1 cellular context compared by ENCODE assay signal in the genomic region with DNA sequence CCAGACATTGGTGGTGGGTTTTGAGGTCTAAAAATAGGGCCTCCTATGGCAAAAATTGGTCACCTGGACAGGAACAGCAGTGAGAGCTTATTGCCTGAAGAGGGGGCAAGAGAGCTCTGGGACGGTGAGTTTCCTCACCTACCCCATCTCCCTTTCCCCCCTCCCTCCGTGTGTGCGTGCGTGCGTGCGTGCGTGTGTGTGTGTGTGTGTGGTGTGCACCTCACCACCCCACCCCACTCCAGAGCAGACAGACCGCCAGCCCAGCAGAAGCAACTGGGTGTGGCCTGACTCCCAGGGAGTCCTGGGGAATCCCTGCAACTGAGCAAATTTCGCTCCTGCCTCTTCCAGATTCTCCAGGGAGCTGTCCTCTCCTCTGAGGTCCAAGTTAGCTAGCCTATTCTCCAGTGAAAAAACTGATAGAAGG.
TF ChIP-seq lines count a peak whose summit lies in the region.

No MANE protein-coding gene starts in this region.

TF ChIP-seq in K562, 482 proteins besides CTCF, POLR2A, EP300 and RAD21 (continued from another document):
- TF ChIP-seq, protein P1, sequence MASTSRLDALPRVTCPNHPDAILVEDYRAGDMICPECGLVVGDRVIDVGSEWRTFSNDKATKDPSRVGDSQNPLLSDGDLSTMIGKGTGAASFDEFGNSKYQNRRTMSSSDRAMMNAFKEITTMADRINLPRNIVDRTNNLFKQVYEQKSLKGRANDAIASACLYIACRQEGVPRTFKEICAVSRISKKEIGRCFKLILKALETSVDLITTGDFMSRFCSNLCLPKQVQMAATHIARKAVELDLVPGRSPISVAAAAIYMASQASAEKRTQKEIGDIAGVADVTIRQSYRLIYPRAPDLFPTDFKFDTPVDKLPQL (IDR thresholded peaks at IDR 0.05; ENCODE audit: extremely low read depth, insufficient read length): no peak
- TF ChIP-seq, protein P2, sequence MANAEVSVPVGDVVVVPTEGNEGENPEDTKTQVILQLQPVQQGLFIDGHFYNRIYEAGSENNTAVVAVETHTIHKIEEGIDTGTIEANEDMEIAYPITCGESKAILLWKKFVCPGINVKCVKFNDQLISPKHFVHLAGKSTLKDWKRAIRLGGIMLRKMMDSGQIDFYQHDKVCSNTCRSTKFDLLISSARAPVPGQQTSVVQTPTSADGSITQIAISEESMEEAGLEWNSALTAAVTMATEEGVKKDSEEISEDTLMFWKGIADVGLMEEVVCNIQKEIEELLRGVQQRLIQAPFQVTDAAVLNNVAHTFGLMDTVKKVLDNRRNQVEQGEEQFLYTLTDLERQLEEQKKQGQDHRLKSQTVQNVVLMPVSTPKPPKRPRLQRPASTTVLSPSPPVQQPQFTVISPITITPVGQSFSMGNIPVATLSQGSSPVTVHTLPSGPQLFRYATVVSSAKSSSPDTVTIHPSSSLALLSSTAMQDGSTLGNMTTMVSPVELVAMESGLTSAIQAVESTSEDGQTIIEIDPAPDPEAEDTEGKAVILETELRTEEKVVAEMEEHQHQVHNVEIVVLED (CRISPR knock-in tag; IDR thresholded peaks at IDR 0.05): peak; percentile 87
- TF ChIP-seq ESRRA (IDR thresholded peaks at IDR 0.05; ENCODE audit: borderline replicate concordance, low read depth): peak; percentile 26; the same call in 1 of the 2 replicates
- TF ChIP-seq, protein P3, sequence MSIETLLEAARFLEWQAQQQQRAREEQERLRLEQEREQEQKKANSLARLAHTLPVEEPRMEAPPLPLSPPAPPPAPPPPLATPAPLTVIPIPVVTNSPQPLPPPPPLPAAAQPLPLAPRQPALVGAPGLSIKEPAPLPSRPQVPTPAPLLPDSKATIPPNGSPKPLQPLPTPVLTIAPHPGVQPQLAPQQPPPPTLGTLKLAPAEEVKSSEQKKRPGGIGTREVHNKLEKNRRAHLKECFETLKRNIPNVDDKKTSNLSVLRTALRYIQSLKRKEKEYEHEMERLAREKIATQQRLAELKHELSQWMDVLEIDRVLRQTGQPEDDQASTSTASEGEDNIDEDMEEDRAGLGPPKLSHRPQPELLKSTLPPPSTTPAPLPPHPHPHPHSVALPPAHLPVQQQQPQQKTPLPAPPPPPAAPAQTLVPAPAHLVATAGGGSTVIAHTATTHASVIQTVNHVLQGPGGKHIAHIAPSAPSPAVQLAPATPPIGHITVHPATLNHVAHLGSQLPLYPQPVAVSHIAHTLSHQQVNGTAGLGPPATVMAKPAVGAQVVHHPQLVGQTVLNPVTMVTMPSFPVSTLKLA (conservative IDR thresholded peaks at IDR 0.05): peak in 1 of 2 experiments; percentile 57; a peak in 3 of 4 replicates
- no peak for TF ChIP-seq JUNB (CRISPR knock-in tag; conservative IDR thresholded peaks at IDR 0.05)
- TF ChIP-seq POU5F1 (IDR thresholded peaks at IDR 0.05; ENCODE audit: borderline replicate concordance, low read depth, low read length, partially characterized antibody): no peak
- TF ChIP-seq CXXC5 (CRISPR knock-in tag; IDR thresholded peaks at IDR 0.05): peak; percentile 94
- TF ChIP-seq, protein P4, sequence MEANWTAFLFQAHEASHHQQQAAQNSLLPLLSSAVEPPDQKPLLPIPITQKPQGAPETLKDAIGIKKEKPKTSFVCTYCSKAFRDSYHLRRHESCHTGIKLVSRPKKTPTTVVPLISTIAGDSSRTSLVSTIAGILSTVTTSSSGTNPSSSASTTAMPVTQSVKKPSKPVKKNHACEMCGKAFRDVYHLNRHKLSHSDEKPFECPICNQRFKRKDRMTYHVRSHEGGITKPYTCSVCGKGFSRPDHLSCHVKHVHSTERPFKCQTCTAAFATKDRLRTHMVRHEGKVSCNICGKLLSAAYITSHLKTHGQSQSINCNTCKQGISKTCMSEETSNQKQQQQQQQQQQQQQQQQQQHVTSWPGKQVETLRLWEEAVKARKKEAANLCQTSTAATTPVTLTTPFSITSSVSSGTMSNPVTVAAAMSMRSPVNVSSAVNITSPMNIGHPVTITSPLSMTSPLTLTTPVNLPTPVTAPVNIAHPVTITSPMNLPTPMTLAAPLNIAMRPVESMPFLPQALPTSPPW (CRISPR knock-in tag; IDR thresholded peaks at IDR 0.05): peak; percentile 88
- TF ChIP-seq, protein P5, sequence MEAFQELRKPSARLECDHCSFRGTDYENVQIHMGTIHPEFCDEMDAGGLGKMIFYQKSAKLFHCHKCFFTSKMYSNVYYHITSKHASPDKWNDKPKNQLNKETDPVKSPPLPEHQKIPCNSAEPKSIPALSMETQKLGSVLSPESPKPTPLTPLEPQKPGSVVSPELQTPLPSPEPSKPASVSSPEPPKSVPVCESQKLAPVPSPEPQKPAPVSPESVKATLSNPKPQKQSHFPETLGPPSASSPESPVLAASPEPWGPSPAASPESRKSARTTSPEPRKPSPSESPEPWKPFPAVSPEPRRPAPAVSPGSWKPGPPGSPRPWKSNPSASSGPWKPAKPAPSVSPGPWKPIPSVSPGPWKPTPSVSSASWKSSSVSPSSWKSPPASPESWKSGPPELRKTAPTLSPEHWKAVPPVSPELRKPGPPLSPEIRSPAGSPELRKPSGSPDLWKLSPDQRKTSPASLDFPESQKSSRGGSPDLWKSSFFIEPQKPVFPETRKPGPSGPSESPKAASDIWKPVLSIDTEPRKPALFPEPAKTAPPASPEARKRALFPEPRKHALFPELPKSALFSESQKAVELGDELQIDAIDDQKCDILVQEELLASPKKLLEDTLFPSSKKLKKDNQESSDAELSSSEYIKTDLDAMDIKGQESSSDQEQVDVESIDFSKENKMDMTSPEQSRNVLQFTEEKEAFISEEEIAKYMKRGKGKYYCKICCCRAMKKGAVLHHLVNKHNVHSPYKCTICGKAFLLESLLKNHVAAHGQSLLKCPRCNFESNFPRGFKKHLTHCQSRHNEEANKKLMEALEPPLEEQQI (IDR thresholded peaks at IDR 0.05): no peak
- no peak for TF ChIP-seq ETV5 (CRISPR knock-in tag; IDR thresholded peaks at IDR 0.05; ENCODE audit: low read depth)
- TF ChIP-seq NCOA4 (IDR thresholded peaks at IDR 0.05; ENCODE audit: partially characterized antibody): no peak
- 0 out of 2 replicates have a peak, but pooled peaks have one; percentile 26 for TF ChIP-seq GABPB1 (CRISPR knock-in tag; IDR thresholded peaks at IDR 0.05)
- peak; percentile 55; the same call in 1 of the 2 replicates for TF ChIP-seq ATF7 (IDR thresholded peaks at IDR 0.05)
- TF ChIP-seq KLF16 (IDR thresholded peaks at IDR 0.05): 0 out of 2 replicates have a peak, but pooled peaks have one; percentile 15
- no peak for TF ChIP-seq CCAR2 (IDR thresholded peaks at IDR 0.05; ENCODE audit: low read depth, low read length)
- TF ChIP-seq ARID1B (IDR thresholded peaks at IDR 0.05): peak; percentile 31
- no peak for TF ChIP-seq ATF1 (CRISPR knock-in tag; IDR thresholded peaks at IDR 0.05)
- peak; percentile 61 for TF ChIP-seq ATF1 (tag; IDR thresholded peaks at IDR 0.05)
- TF ChIP-seq, protein P6, sequence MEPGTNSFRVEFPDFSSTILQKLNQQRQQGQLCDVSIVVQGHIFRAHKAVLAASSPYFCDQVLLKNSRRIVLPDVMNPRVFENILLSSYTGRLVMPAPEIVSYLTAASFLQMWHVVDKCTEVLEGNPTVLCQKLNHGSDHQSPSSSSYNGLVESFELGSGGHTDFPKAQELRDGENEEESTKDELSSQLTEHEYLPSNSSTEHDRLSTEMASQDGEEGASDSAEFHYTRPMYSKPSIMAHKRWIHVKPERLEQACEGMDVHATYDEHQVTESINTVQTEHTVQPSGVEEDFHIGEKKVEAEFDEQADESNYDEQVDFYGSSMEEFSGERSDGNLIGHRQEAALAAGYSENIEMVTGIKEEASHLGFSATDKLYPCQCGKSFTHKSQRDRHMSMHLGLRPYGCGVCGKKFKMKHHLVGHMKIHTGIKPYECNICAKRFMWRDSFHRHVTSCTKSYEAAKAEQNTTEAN (CRISPR knock-in tag; IDR thresholded peaks at IDR 0.05): 0 out of 2 replicates have a peak, but pooled peaks have one; percentile 52
- TF ChIP-seq JUN (IDR thresholded peaks at IDR 0.05; ENCODE audit: borderline replicate concordance, low read depth, low read length): peak; percentile 12; the same call in 1 of the 2 replicates
- TF ChIP-seq JUN (CRISPR knock-in tag; IDR thresholded peaks at IDR 0.05; ENCODE audit: borderline replicate concordance): no peak
- peak; percentile 67; the same call in 1 of the 2 replicates for TF ChIP-seq BHLHE40 (IDR thresholded peaks at IDR 0.05; ENCODE audit: low read length)
- TF ChIP-seq JUND (IDR thresholded peaks at IDR 0.05; ENCODE audit: borderline replicate concordance, low read depth, low read length): peak; percentile 44; the same call in 1 of the 2 replicates
- TF ChIP-seq JUND (tag; IDR thresholded peaks at IDR 0.05; ENCODE audit: borderline replicate concordance, low read depth, low read length): no peak; the same call in 2 of the 3 replicates
- TF ChIP-seq NRF1 (conservative IDR thresholded peaks at IDR 0.05 in 1 of 2, IDR thresholded peaks at IDR 0.05 in 1 of 2): peak; percentile 72 to 75
- TF ChIP-seq, protein P7, sequence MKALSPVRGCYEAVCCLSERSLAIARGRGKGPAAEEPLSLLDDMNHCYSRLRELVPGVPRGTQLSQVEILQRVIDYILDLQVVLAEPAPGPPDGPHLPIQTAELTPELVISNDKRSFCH (CRISPR knock-in tag; IDR thresholded peaks at IDR 0.05): no peak
- TF ChIP-seq, protein P7 (tag; IDR thresholded peaks at IDR 0.05): peak; percentile 38; the same call in 1 of the 2 replicates
- TF ChIP-seq, protein P8, sequence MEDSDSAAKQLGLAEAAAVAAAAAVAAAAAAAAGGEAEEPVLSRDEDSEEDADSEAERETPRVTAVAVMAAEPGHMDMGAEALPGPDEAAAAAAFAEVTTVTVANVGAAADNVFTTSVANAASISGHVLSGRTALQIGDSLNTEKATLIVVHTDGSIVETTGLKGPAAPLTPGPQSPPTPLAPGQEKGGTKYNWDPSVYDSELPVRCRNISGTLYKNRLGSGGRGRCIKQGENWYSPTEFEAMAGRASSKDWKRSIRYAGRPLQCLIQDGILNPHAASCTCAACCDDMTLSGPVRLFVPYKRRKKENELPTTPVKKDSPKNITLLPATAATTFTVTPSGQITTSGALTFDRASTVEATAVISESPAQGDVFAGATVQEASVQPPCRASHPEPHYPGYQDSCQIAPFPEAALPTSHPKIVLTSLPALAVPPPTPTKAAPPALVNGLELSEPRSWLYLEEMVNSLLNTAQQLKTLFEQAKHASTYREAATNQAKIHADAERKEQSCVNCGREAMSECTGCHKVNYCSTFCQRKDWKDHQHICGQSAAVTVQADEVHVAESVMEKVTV (CRISPR knock-in tag; IDR thresholded peaks at IDR 0.05): 0 out of 2 replicates have a peak, but pooled peaks have one; percentile 33
- 0 out of 4 replicates have a peak, but pooled peaks of 1 of the 2 experiments have one; percentile 13 for TF ChIP-seq NONO (IDR thresholded peaks at IDR 0.05; ENCODE audit: low read depth in 2 of 2, low read length in 1 of 2)
- TF ChIP-seq CHD2 (IDR thresholded peaks at IDR 0.05; ENCODE audit: low read depth, low read length): no peak
- TF ChIP-seq CEBPB (tag; IDR thresholded peaks at IDR 0.05): 0 out of 2 replicates have a peak, but pooled peaks have one; percentile 18
- peak; percentile 66 for TF ChIP-seq CREM (IDR thresholded peaks at IDR 0.05; ENCODE audit: low read depth)
- peak; percentile 63; the same call in 1 of the 2 replicates for TF ChIP-seq MYNN (IDR thresholded peaks at IDR 0.05)
- no peak for TF ChIP-seq MYNN (CRISPR knock-in tag; IDR thresholded peaks at IDR 0.05)
- TF ChIP-seq SMC3 (conservative IDR thresholded peaks at IDR 0.05; ENCODE audit: insufficient read depth, low read depth, low read length): peak; percentile 58; the same call in 1 of the 2 replicates
